29 cellular contexts compared by ENCODE assay signal in genomic region chr13:79043208-79043607, GRCh38.
"Had no signal": no experiment of that assay in that cellular context is flagged by ENCODE, and none has a peak within 500 bp of the region (broad histone marks: within the 10 kb centered on the region; RNA-seq: fewer than 3 reads in every experiment).

No MANE protein-coding gene starts in this region.

- H3K36me3 ChIP-seq: ascending aorta, breast epithelium, cardiac muscle cell, esophagus muscularis mucosa, gastrocnemius medialis, heart right ventricle had no signal

- H3K4me2 ChIP-seq: hepatocyte had no signal

- H2AFZ ChIP-seq: hepatocyte had no signal

- H3K4me1 Mint-ChIP-seq: activated CD4-positive, alpha-beta memory T cell treated with anti-CD3 and anti-CD28 coated beads, Interleukin-2, amount 10 ng/mL, durations not matched to agents 7 days and 5 days; activated CD4-positive, alpha-beta T cell treated with anti-CD3 and anti-CD28 coated beads for 36 hours; activated CD4-positive, alpha-beta T cell treated with anti-CD3 and anti-CD28 coated beads, Interleukin-2, amount 10 ng/mL, durations not matched to agents 24 days and 14 days; activated naive CD4-positive, alpha-beta T cell treated with anti-CD3 and anti-CD28 coated beads, Interleukin-2, amount 10 ng/mL, durations not matched to agents 7 days and 5 days; activated naive CD8-positive, alpha-beta T cell treated with anti-CD3 and anti-CD28 coated beads, Interleukin-2, amount 10 ng/mL, durations not matched to agents 7 days and 5 days; brain; central memory CD8-positive, alpha-beta T cell had no signal

- ATAC-seq: activated CD4-positive, alpha-beta T cell treated with anti-CD3 and anti-CD28 coated beads for 36 hours; activated naive CD4-positive, alpha-beta T cell treated with anti-CD3 and anti-CD28 coated beads, Interleukin-2, amount 50 U/mL, for 72 hours; activated T-cell treated with anti-CD3 and anti-CD28 coated beads, Interleukin-2, amount 50 U/mL, for 72 hours; effector memory CD8-positive, alpha-beta T cell; foreskin keratinocyte; gastrocnemius medialis; heart right ventricle had no signal

- DNase-seq: activated CD4-positive, alpha-beta memory T cell treated with anti-CD3 and anti-CD28 coated beads, Interleukin-2, amount 10 ng/mL, durations not matched to agents 7 days and 5 days; activated CD4-positive, alpha-beta T cell treated with anti-CD3 and anti-CD28 coated beads for 36 hours; activated CD4-positive, alpha-beta T cell treated with anti-CD3 and anti-CD28 coated beads, Interleukin-2, amount 10 ng/mL, durations not matched to agents 24 days and 14 days; activated CD4-positive, CD25-positive, alpha-beta regulatory T cell; activated CD4-positive, CD25-positive, alpha-beta regulatory T cell treated with anti-CD3 and anti-CD28 coated beads, Interleukin-2, amount 50 U/mL, for 72 hours; activated CD8-positive, alpha-beta memory T cell treated with anti-CD3 and anti-CD28 coated beads, Interleukin-2, amount 50 U/mL, for 48 hours; activated gamma-delta T cell; activated naive CD4-positive, alpha-beta T cell; activated naive CD4-positive, alpha-beta T cell treated with anti-CD3 and anti-CD28 coated beads, Interleukin-2, amount 10 ng/mL, durations not matched to agents 7 days and 5 days; activated naive CD8-positive, alpha-beta T cell treated with anti-CD3 and anti-CD28 coated beads, Interleukin-2, amount 10 ng/mL, durations not matched to agents 7 days and 5 days; activated T-cell treated with anti-CD3 and anti-CD28 coated beads for 4 hours; activated T-cell treated with anti-CD3 and anti-CD28 coated beads, Interleukin-2, amount 50 U/mL, for 24 hours; activated T-cell treated with anti-CD3 and anti-CD28 coated beads, Interleukin-2, amount 50 U/mL, for 72 hours; dorsolateral prefrontal cortex; effector memory CD8-positive, alpha-beta T cell; erythroblast; foreskin keratinocyte; gastrocnemius medialis; heart right ventricle had no signal

- H3K79me2 ChIP-seq: hepatocyte had no signal

- H3K27ac Mint-ChIP-seq: activated CD4-positive, alpha-beta memory T cell treated with anti-CD3 and anti-CD28 coated beads, Interleukin-2, amount 10 ng/mL, durations not matched to agents 7 days and 5 days; activated CD4-positive, alpha-beta T cell treated with anti-CD3 and anti-CD28 coated beads for 36 hours; activated CD4-positive, alpha-beta T cell treated with anti-CD3 and anti-CD28 coated beads, Interleukin-2, amount 10 ng/mL, durations not matched to agents 24 days and 14 days; activated naive CD4-positive, alpha-beta T cell treated with anti-CD3 and anti-CD28 coated beads, Interleukin-2, amount 10 ng/mL, durations not matched to agents 7 days and 5 days; activated naive CD4-positive, alpha-beta T cell treated with anti-CD3 and anti-CD28 coated beads, Interleukin-2, amount 50 U/mL, for 72 hours; activated naive CD8-positive, alpha-beta T cell treated with anti-CD3 and anti-CD28 coated beads, Interleukin-2, amount 10 ng/mL, durations not matched to agents 7 days and 5 days; activated T-cell treated with anti-CD3 and anti-CD28 coated beads, Interleukin-2, amount 50 U/mL, for 24 hours; activated T-cell treated with anti-CD3 and anti-CD28 coated beads, Interleukin-2, amount 50 U/mL, for 72 hours; brain; dendritic cell treated with granulocyte-macrophage colony-stimulating factor and Interleukin-4, amounts not matched to agents 40 ng/mL and 50 ng/mL, for 4 days; effector memory CD8-positive, alpha-beta T cell had no signal

- H3K27ac ChIP-seq: ascending aorta, breast epithelium, cardiac muscle cell, coronary artery, dorsolateral prefrontal cortex, esophagus muscularis mucosa, foreskin keratinocyte, gastrocnemius medialis, heart right ventricle, hepatocyte had no signal

- H3K36me3 Mint-ChIP-seq: activated naive CD4-positive, alpha-beta T cell treated with anti-CD3 and anti-CD28 coated beads, Interleukin-2, amount 10 ng/mL, durations not matched to agents 7 days and 5 days; activated naive CD4-positive, alpha-beta T cell treated with anti-CD3 and anti-CD28 coated beads, Interleukin-2, amount 50 U/mL, for 72 hours; activated naive CD8-positive, alpha-beta T cell treated with anti-CD3 and anti-CD28 coated beads, Interleukin-2, amount 10 ng/mL, durations not matched to agents 7 days and 5 days; brain had no signal

- H3K4me3 ChIP-seq: ascending aorta, breast epithelium, cardiac muscle cell, coronary artery, dorsolateral prefrontal cortex, esophagus muscularis mucosa, gastrocnemius medialis, heart right ventricle, hepatocyte had no signal

- H3K27me3 ChIP-seq: ascending aorta, breast epithelium, cardiac muscle cell, esophagus muscularis mucosa, gastrocnemius medialis, heart right ventricle, hepatocyte had no signal

- H3K27me3 Mint-ChIP-seq: brain; dendritic cell treated with granulocyte-macrophage colony-stimulating factor and Interleukin-4, amounts not matched to agents 40 ng/mL and 50 ng/mL, for 4 days had no signal

- H3K9me3 ChIP-seq: ascending aorta, breast epithelium, esophagus muscularis mucosa, gastrocnemius medialis, heart right ventricle had no signal

- H3K9me3 Mint-ChIP-seq: activated CD4-positive, alpha-beta memory T cell treated with anti-CD3 and anti-CD28 coated beads, Interleukin-2, amount 10 ng/mL, durations not matched to agents 7 days and 5 days; activated CD4-positive, alpha-beta T cell treated with anti-CD3 and anti-CD28 coated beads, Interleukin-2, amount 10 ng/mL, durations not matched to agents 24 days and 14 days; activated naive CD4-positive, alpha-beta T cell treated with anti-CD3 and anti-CD28 coated beads, Interleukin-2, amount 10 ng/mL, durations not matched to agents 7 days and 5 days; activated naive CD4-positive, alpha-beta T cell treated with anti-CD3 and anti-CD28 coated beads, Interleukin-2, amount 50 U/mL, for 72 hours; activated naive CD8-positive, alpha-beta T cell treated with anti-CD3 and anti-CD28 coated beads, Interleukin-2, amount 10 ng/mL, durations not matched to agents 7 days and 5 days; activated T-cell treated with anti-CD3 and anti-CD28 coated beads, Interleukin-2, amount 50 U/mL, for 24 hours; activated T-cell treated with anti-CD3 and anti-CD28 coated beads, Interleukin-2, amount 50 U/mL, for 72 hours; brain; central memory CD8-positive, alpha-beta T cell; effector memory CD8-positive, alpha-beta T cell had no signal

- H3K4me1 ChIP-seq: ascending aorta, breast epithelium, esophagus muscularis mucosa, foreskin keratinocyte, gastrocnemius medialis, heart right ventricle had no signal

- H3K4me3 Mint-ChIP-seq: activated CD4-positive, alpha-beta memory T cell treated with anti-CD3 and anti-CD28 coated beads, Interleukin-2, amount 10 ng/mL, durations not matched to agents 7 days and 5 days; activated CD4-positive, alpha-beta T cell treated with anti-CD3 and anti-CD28 coated beads for 36 hours; activated CD4-positive, alpha-beta T cell treated with anti-CD3 and anti-CD28 coated beads, Interleukin-2, amount 10 ng/mL, durations not matched to agents 24 days and 14 days; activated naive CD4-positive, alpha-beta T cell treated with anti-CD3 and anti-CD28 coated beads, Interleukin-2, amount 10 ng/mL, durations not matched to agents 7 days and 5 days; activated naive CD8-positive, alpha-beta T cell treated with anti-CD3 and anti-CD28 coated beads, Interleukin-2, amount 10 ng/mL, durations not matched to agents 7 days and 5 days; activated T-cell treated with anti-CD3 and anti-CD28 coated beads, Interleukin-2, amount 50 U/mL, for 24 hours; activated T-cell treated with anti-CD3 and anti-CD28 coated beads, Interleukin-2, amount 50 U/mL, for 72 hours; brain; central memory CD8-positive, alpha-beta T cell; dendritic cell treated with granulocyte-macrophage colony-stimulating factor and Interleukin-4, amounts not matched to agents 40 ng/mL and 50 ng/mL, for 4 days; effector memory CD8-positive, alpha-beta T cell had no signal
